Comparison of ENCODE assay signal across 1 cellular context in genomic region chr5:142486581-142486980, GRCh38.
TF ChIP-seq lines count a peak whose summit lies in the region.

No MANE protein-coding gene starts in this region.

TF ChIP-seq in K562, 482 proteins besides CTCF, POLR2A, EP300 and RAD21 (continued from another document):
- no peak for TF ChIP-seq PBX2 (CRISPR knock-in tag; IDR thresholded peaks at IDR 0.05; ENCODE audit: low read depth)
- TF ChIP-seq PBX2 (tag; conservative IDR thresholded peaks at IDR 0.05; ENCODE audit: low read depth), result peak; percentile 91
- TF ChIP-seq PKNOX1 (IDR thresholded peaks at IDR 0.05), result peak; percentile 86
- TF ChIP-seq ATF3 (IDR thresholded peaks at IDR 0.05), result peak; percentile 53; the same call in 1 of the 2 replicates
- no peak for TF ChIP-seq ATF3 (CRISPR knock-in tag; conservative IDR thresholded peaks at IDR 0.05)
- peak; percentile 37; the same call in 1 of the 2 replicates for TF ChIP-seq JUND (IDR thresholded peaks at IDR 0.05; ENCODE audit: borderline replicate concordance, low read depth, low read length)
- TF ChIP-seq JUND (tag; IDR thresholded peaks at IDR 0.05; ENCODE audit: borderline replicate concordance, low read depth, low read length), result peak; percentile 20; the same call in 1 of the 3 replicates
- no peak for TF ChIP-seq SAP30 (IDR thresholded peaks at IDR 0.05; ENCODE audit: borderline replicate concordance, insufficient read depth, low read depth, low read length, poor library complexity, severe bottlenecking)
TF ChIP-seq in K562: peak in this region for 7.
